In genomic region chr5:173910215-173910614, GRCh38 we compare ENCODE assay signal across 14 cellular contexts. TPM values are rescaled to one million over a fixed set of nuclear protein-coding genes. Genes with fewer than 3 reads are reported as not detected.
A peak's percentile ranks its signal among the peaks of the same experiment; 100 is the strongest.
DNase-seq lines count a peak whose midpoint lies in the region; ATAC-seq and TF ChIP-seq lines count a peak whose summit lies in the region.
"Had no signal": no experiment of that assay in that cellular context is flagged by ENCODE, and none has a peak within 500 bp of the region (broad histone marks: within the 10 kb centered on the region; RNA-seq: fewer than 3 reads in every experiment).

No MANE protein-coding gene starts in this region.

- TF ChIP-seq CTCF in CD8-positive, alpha-beta T cell (IDR thresholded peaks at IDR 0.05): no peak
- TF ChIP-seq CTCF in OCI-LY7 (conservative IDR thresholded peaks at IDR 0.05; ENCODE audit: low read length): no peak
- TF ChIP-seq CTCF in dorsolateral prefrontal cortex (IDR thresholded peaks at IDR 0.05 in 54 of 56, conservative IDR thresholded peaks at IDR 0.05 in 2 of 56; ENCODE audit: low read depth in 1 of 56, partially characterized antibody in 56 of 56): no peak

- peak overlapping the region; percentile 6 for H3K27ac Mint-ChIP-seq in CD8-positive, alpha-beta T cell
- H3K27ac Mint-ChIP-seq in activated naive CD4-positive, alpha-beta T cell treated with anti-CD3 and anti-CD28 coated beads, Interleukin-2, amount 50 U/mL, for 72 hours: no peak overlapping the region
- no peak overlapping the region for H3K27ac Mint-ChIP-seq in stimulated activated naive B cell treated with anti-CD40 and anti-IgM and Interleukin-4, amounts not matched to agents 10 μg/mL and 1 μg/mL and 100 μg/mL, for 72 hours

- ATAC-seq in CD8-positive, alpha-beta T cell: no peak
- no peak for ATAC-seq in activated naive CD4-positive, alpha-beta T cell treated with anti-CD3 and anti-CD28 coated beads, Interleukin-2, amount 50 U/mL, for 72 hours
- no peak for ATAC-seq in stimulated activated naive B cell treated with anti-CD40 and anti-IgM and Interleukin-4, amounts not matched to agents 10 μg/mL and 1 μg/mL and 100 μg/mL, for 72 hours (replicated peaks)
- ATAC-seq: HCT116 had no signal

- no peaks in the 10 kb centered on the region for H3K27me3 ChIP-seq in CD8-positive, alpha-beta T cell (ENCODE audit: insufficient read depth, low read length)
- H3K27me3 ChIP-seq in dorsolateral prefrontal cortex (no peaks in the 10 kb centered on the region), subcutaneous abdominal adipose tissue (ENCODE audit: control insufficient read depth in 5 of 5, insufficient read depth in 4 of 5, low read length in 5 of 5) (no peaks in the 10 kb centered on the region)

- no peak overlapping the region for H3K27ac ChIP-seq in CD8-positive, alpha-beta T cell (ENCODE audit: low read depth, low read length)
- H3K27ac ChIP-seq in OCI-LY7 (ENCODE audit: low read depth, low read length, poor library complexity, severe bottlenecking) (no peak overlapping the region), dorsolateral prefrontal cortex (peak overlapping the region; percentile 30 to 95 (median 87)), subcutaneous abdominal adipose tissue (ENCODE audit: low read depth, low read length) (peak overlapping the region; percentile 33)
- H3K27ac ChIP-seq: C4-2B had no signal

- no peak overlapping the region for H3K4me3 Mint-ChIP-seq in CD8-positive, alpha-beta T cell
- H3K4me3 Mint-ChIP-seq in stimulated activated naive B cell treated with anti-CD40 and anti-IgM and Interleukin-4, amounts not matched to agents 10 μg/mL and 1 μg/mL and 100 μg/mL, for 72 hours: no peak overlapping the region

- H3K4me2 ChIP-seq in OCI-LY7 (ENCODE audit: low read length): peak overlapping the region; percentile 73

- CTCF ChIA-PET in CD8-positive, alpha-beta T cell (lab: Charles Lee): interaction anchor here (1.0 kb wide), 1 partner anchor 8 kb away, joined by 3 read pairs; no protein-coding TSS in a partner anchor
- CTCF ChIA-PET in OCI-LY7 (lab: Charles Lee; ENCODE audit: unreplicated experiment): no interaction called here

- POLR2A ChIA-PET in CD8-positive, alpha-beta T cell (lab: Charles Lee): no interaction called here
- POLR2A ChIA-PET in OCI-LY7 (lab: Charles Lee): interaction anchor here (0.6 to 3.8 kb wide), 9 partner anchors 9 to 105 kb away, joined by 3 to 48 read pairs (median 4); no protein-coding TSS in a partner anchor

- peaks cover 3% of the 10 kb centered on the region for H3K36me3 ChIP-seq in CD8-positive, alpha-beta T cell (ENCODE audit: insufficient read depth, low read length)
- peaks cover 41% of the 10 kb centered on the region for H3K36me3 ChIP-seq in OCI-LY7 (ENCODE audit: insufficient read depth, low read length)
- H3K36me3 ChIP-seq in subcutaneous abdominal adipose tissue (ENCODE audit: control insufficient read depth in 5 of 5, insufficient read depth in 5 of 5, low read length in 5 of 5): peaks cover 0 to 5% (median 2%) of the 10 kb centered on the region in 5 donors

- no peaks in the 10 kb centered on the region for H3K9me3 Mint-ChIP-seq in CD8-positive, alpha-beta T cell
- H3K9me3 Mint-ChIP-seq in activated naive CD4-positive, alpha-beta T cell treated with anti-CD3 and anti-CD28 coated beads, Interleukin-2, amount 50 U/mL, for 72 hours: no peaks in the 10 kb centered on the region
- H3K9me3 Mint-ChIP-seq in stimulated activated naive B cell treated with anti-CD40 and anti-IgM and Interleukin-4, amounts not matched to agents 10 μg/mL and 1 μg/mL and 100 μg/mL, for 72 hours: no peaks in the 10 kb centered on the region

- H3K4me1 Mint-ChIP-seq in CD8-positive, alpha-beta T cell (ENCODE audit: low read depth): peaks cover 19% of the 10 kb centered on the region
- H3K4me1 Mint-ChIP-seq in stimulated activated naive B cell treated with anti-CD40 and anti-IgM and Interleukin-4, amounts not matched to agents 10 μg/mL and 1 μg/mL and 100 μg/mL, for 72 hours: peaks cover 10 to 33% of the 10 kb centered on the region in 2 donors

- peaks cover 15% of the 10 kb centered on the region for H3K36me3 Mint-ChIP-seq in CD8-positive, alpha-beta T cell
- H3K36me3 Mint-ChIP-seq in activated naive CD4-positive, alpha-beta T cell treated with anti-CD3 and anti-CD28 coated beads, Interleukin-2, amount 50 U/mL, for 72 hours: no peaks in the 10 kb centered on the region
- H3K36me3 Mint-ChIP-seq in stimulated activated naive B cell treated with anti-CD40 and anti-IgM and Interleukin-4, amounts not matched to agents 10 μg/mL and 1 μg/mL and 100 μg/mL, for 72 hours: peaks cover 8 to 17% of the 10 kb centered on the region in 2 donors

- H3K79me2 ChIP-seq in OCI-LY7 (ENCODE audit: insufficient read depth, low read depth, low read length): peaks cover 97% of the 10 kb centered on the region

- no TSS peak for BruUV-seq in OCI-LY7 (replicated peaks; lab: Mats Ljungman, UMichigan)

- H4K20me1 ChIP-seq in OCI-LY7 (ENCODE audit: insufficient read depth, low read length): no peaks in the 10 kb centered on the region

- H2AFZ ChIP-seq in OCI-LY7 (ENCODE audit: low read length): no peak overlapping the region

- no peak overlapping the region for H3K4me3 ChIP-seq in CD8-positive, alpha-beta T cell (ENCODE audit: low read depth, low read length)
- H3K4me3 ChIP-seq in OCI-LY7 (ENCODE audit: low read depth, low read length, poor library complexity, severe bottlenecking) (no peak overlapping the region), dorsolateral prefrontal cortex (peak overlapping the region in 35 of 59 donors; percentile 7 to 52 (median 31)), subcutaneous abdominal adipose tissue (ENCODE audit: low read depth in 1 of 5, low read length in 5 of 5) (no peak overlapping the region)

- DNase-seq in CD8-positive, alpha-beta T cell: no peak
- DNase-seq in OCI-LY7 (ENCODE audit: low spot score) (no peak), dorsolateral prefrontal cortex (no peak), NCI-H1048 (lab: John Stamatoyannopoulos, UW) (no peak)
- no peak for DNase-seq in activated naive CD4-positive, alpha-beta T cell treated with anti-CD3 and anti-CD28 coated beads, Interleukin-2, amount 50 U/mL, for 72 hours (ENCODE audit: low spot score in 2 of 2)
- DNase-seq in stimulated activated naive B cell treated with anti-CD40 and anti-IgM and Interleukin-4, amounts not matched to agents 10 μg/mL and 1 μg/mL and 100 μg/mL, for 72 hours: no peak
- DNase-seq: COR-L47, NCI-H1417, NCI-H187 treated with DMSO at 0.1 percent for 48 hours, NCI-H345, NCI-H526 had no signal

- H3K9ac ChIP-seq in subcutaneous abdominal adipose tissue (ENCODE audit: low read length in 5 of 5): no peak overlapping the region

- no peaks in the 10 kb centered on the region for H3K9me3 ChIP-seq in CD8-positive, alpha-beta T cell (ENCODE audit: low read length)
- H3K9me3 ChIP-seq in OCI-LY7 (ENCODE audit: low read length) (no peaks in the 10 kb centered on the region), subcutaneous abdominal adipose tissue (ENCODE audit: control insufficient read depth in 5 of 5, low read length in 5 of 5) (no peaks in the 10 kb centered on the region)

- H3K27me3 Mint-ChIP-seq in CD8-positive, alpha-beta T cell (ENCODE audit: low read depth): no peaks in the 10 kb centered on the region
- no peaks in the 10 kb centered on the region for H3K27me3 Mint-ChIP-seq in stimulated activated naive B cell treated with anti-CD40 and anti-IgM and Interleukin-4, amounts not matched to agents 10 μg/mL and 1 μg/mL and 100 μg/mL, for 72 hours

- intact Hi-C loops in CD8-positive, alpha-beta T cell (cut with DNase I, micrococcal nuclease): loop anchor here in 1 of 2 experiments (10.0 kb wide), 1 partner anchor 125 kb away; no protein-coding TSS in a partner anchor
- intact Hi-C loops in OCI-LY7 (cut with micrococcal nuclease; ENCODE audit: unreplicated experiment): no loop called here
- intact Hi-C loops in dorsolateral prefrontal cortex (cut with DNase I): no loop called here

- H3K4me1 ChIP-seq in CD8-positive, alpha-beta T cell (ENCODE audit: insufficient read depth, low read length): no peaks in the 10 kb centered on the region
- H3K4me1 ChIP-seq in OCI-LY7 (ENCODE audit: insufficient read depth, low read length, poor library complexity, severe bottlenecking) (peaks cover 91% of the 10 kb centered on the region), subcutaneous abdominal adipose tissue (ENCODE audit: control insufficient read depth in 5 of 5, insufficient read depth in 5 of 5, low read length in 5 of 5) (peaks cover 0 to 36% (median 31%) of the 10 kb centered on the region in 5 donors)

- no peaks in the 10 kb centered on the region for H3K9me2 ChIP-seq in OCI-LY7 (ENCODE audit: insufficient read depth, low read length)

RNA-seq across cellular contexts. Expression of gene CPEB4, which starts 22.1 kb away (rescaled TPM):
- total RNA-seq in CD8-positive, alpha-beta T cell: 10 to 100 TPM; 21.7 to 24.3 TPM
- total RNA-seq in OCI-LY7 (2014; rRNA removed; shearing (Covaris generic)): 11.8 and 12.6 TPM in 2 replicates
- total RNA-seq in OCI-LY7 (2022): 21.5 and 31.8 TPM in 2 replicates
- total RNA-seq in dorsolateral prefrontal cortex: 100 to 1,000 TPM in 119 of 120 experiments, 10 to 100 TPM in 1; 95.3 to 182 (median 133) TPM
- total RNA-seq in activated naive CD4-positive, alpha-beta T cell treated with anti-CD3 and anti-CD28 coated beads, Interleukin-2, amount 50 U/mL, for 72 hours: 10 to 100 TPM; 11.8 to 25.0 TPM

Comparison
In these comparisons a context has a peak if more than half of its experiments do, and no peak if none do; other contexts are left out.
1. H3K27ac ChIP-seq: peak in dorsolateral prefrontal cortex (59 of 59) and subcutaneous abdominal adipose tissue (single experiment); none in CD8-positive, alpha-beta T cell (single experiment) and OCI-LY7 (single experiment).
2. H3K4me3 ChIP-seq: peak in dorsolateral prefrontal cortex (35 of 59); none in CD8-positive, alpha-beta T cell (single experiment), OCI-LY7 (single experiment) and subcutaneous abdominal adipose tissue (0 of 5).